Comparison of ENCODE assay signal across 8 cellular contexts in the genomic region with DNA sequence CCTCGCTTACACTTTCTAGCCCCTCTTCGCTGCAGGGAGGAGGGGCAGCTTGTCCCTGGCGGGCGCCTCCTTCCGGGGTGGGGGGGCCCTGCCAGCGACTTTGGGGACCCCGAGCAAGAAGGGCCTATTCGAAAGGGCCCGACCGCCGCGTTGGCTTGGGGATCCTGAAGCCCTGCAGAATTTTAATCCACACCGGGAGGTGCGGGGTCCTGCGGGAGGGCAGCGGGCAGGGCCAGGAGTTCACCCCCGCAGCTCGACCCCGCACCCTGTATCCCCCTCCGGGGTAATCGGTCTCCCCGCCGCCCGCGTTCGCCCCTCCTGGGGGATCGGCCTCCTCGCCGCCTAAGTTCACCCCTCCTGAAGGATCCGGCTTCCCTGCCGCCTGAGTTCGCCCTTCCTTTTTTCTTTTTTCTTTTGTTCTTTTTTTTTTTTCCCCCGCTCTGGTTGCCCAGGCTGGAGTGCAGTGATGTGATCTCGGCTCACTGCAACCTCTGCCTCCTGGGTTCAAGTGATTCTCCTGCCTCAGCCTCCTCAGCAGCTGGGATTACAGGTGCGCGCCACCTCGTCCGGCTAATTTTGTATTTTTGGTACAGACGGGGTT. TPM values are rescaled to one million over a fixed set of nuclear protein-coding genes. Genes with fewer than 3 reads are reported as not detected.
DNase-seq lines count a peak whose midpoint lies in the region; ATAC-seq and TF ChIP-seq lines count a peak whose summit lies in the region.

No MANE protein-coding gene starts in this region.

- H3K27ac ChIP-seq in 22Rv1 = peak overlapping the region; percentile 88
- H3K27ac ChIP-seq in HL-60 (replicated peaks) = peak overlapping the region; percentile 92

- no peaks in the 10 kb centered on the region for H3K27me3 Mint-ChIP-seq in MCF 10A (ENCODE audit: insufficient read depth, unreplicated experiment)

- POLR2A ChIA-PET in MCF 10A (lab: Yijun Ruan, JAX) = interaction anchor here (0.7 to 1.7 kb wide), 9 partner anchors 8 to 76 kb away, joined by 3 to 6 read pairs (median 3); no protein-coding TSS in a partner anchor

- ATAC-seq in mucosa of descending colon = no peak

- CTCF ChIA-PET in MCF 10A (lab: Yijun Ruan, JAX) = interaction anchor here (0.7 to 1.7 kb wide), 6 partner anchors 13 to 78 kb away, joined by 3 to 4 read pairs (median 3); no protein-coding TSS in a partner anchor

- no peak for TF ChIP-seq CTCF in 22Rv1 (IDR thresholded peaks at IDR 0.05)
- no peak for TF ChIP-seq CTCF in HL-60 (IDR thresholded peaks at IDR 0.05; ENCODE audit: insufficient read depth, low read length)
- TF ChIP-seq CTCF in MCF 10A (IDR thresholded peaks at IDR 0.05; ENCODE audit: unreplicated experiment) = no peak
- TF ChIP-seq CTCF in mucosa of descending colon (IDR thresholded peaks at IDR 0.05) = no peak

- no peaks in the 10 kb centered on the region for H3K36me3 ChIP-seq in mucosa of descending colon (ENCODE audit: low read depth)

- no peaks in the 10 kb centered on the region for H3K27me3 ChIP-seq in HL-60 (ENCODE audit: insufficient read depth, poor library complexity, severe bottlenecking)

- no peaks in the 10 kb centered on the region for H3K9me3 ChIP-seq in mucosa of descending colon

- DNase-seq in HL-60 (ENCODE audit: low read depth in 1 of 2, low spot score in 1 of 2) = no peak
- no peak for DNase-seq in MCF 10A (ENCODE audit: unreplicated experiment)
- DNase-seq in mucosa of descending colon = peak; percentile 43 to 77 (median 63)
- no peak for DNase-seq in posterior vena cava (ENCODE audit: low spot score)
- no peak for DNase-seq in NCI-H510A treated with DMSO at 0.1 percent for 48 hours (lab: John Stamatoyannopoulos, UW)
- no peak for DNase-seq in activated CD4-positive, alpha-beta T cell treated with anti-CD3 and anti-CD28 coated beads, Interleukin-2, amount 50 U/mL, for 4 hours
- DNase-seq in cerebellar cortex (ENCODE audit: low spot score) = no peak

- no peaks in the 10 kb centered on the region for H3K9me3 Mint-ChIP-seq in MCF 10A (ENCODE audit: unreplicated experiment)

- peak overlapping the region; percentile 92 for H3K27ac Mint-ChIP-seq in MCF 10A (ENCODE audit: low read depth, unreplicated experiment)

- peaks cover 25% of the 10 kb centered on the region for H3K4me1 ChIP-seq in mucosa of descending colon (ENCODE audit: low read depth)

- H3K36me3 Mint-ChIP-seq in MCF 10A (ENCODE audit: insufficient read depth, unreplicated experiment) = peaks cover 16% of the 10 kb centered on the region

- peaks cover 14% of the 10 kb centered on the region for H3K4me1 Mint-ChIP-seq in MCF 10A (ENCODE audit: insufficient read depth, unreplicated experiment)

- TSS peak; percentile 61 for BruUV-seq in MCF 10A (replicated peaks; lab: Mats Ljungman, UMichigan)

- intact Hi-C loops in MCF 10A (cut with micrococcal nuclease) (no loop called here), mucosa of descending colon (cut with DNase I, micrococcal nuclease) (no loop called here), posterior vena cava (cut with DNase I) (no loop called here)

- H3K4me3 Mint-ChIP-seq in MCF 10A (ENCODE audit: unreplicated experiment) = peak overlapping the region; percentile 96

- H3K4me3 ChIP-seq in HL-60 (replicated peaks; ENCODE audit: insufficient read depth, low read length) (peak overlapping the region; percentile 83), mucosa of descending colon (peak overlapping the region; percentile 46)

RNA-seq across cellular contexts. Expression of a gene that starts 0.7 kb away (rescaled TPM):
- total RNA-seq in MCF 10A (2022) = 40.9 and 47.2 TPM in 2 replicates
- 10 to 100 TPM; 39.8 to 76.8 (median 43.7) TPM for total RNA-seq in mucosa of descending colon
- total RNA-seq in posterior vena cava = 10 to 100 TPM; 55.8 to 57.1 TPM

RNA-seq across cellular contexts. Expression of a gene that starts 1.3 kb away (rescaled TPM):
- 3.1 and 5.3 TPM in 2 replicates for total RNA-seq in MCF 10A (2022)
- total RNA-seq in mucosa of descending colon = 1 to 10 TPM; 2.2 to 5.3 (median 3.4) TPM
- 1 to 10 TPM in 1 of 2 donors, under 1 TPM in 1; 0.90 to 2.4 TPM for total RNA-seq in posterior vena cava

RNA-seq across cellular contexts. Expression of a gene that starts 44.4 kb away (rescaled TPM):
- total RNA-seq in MCF 10A (2022) = 146 and 224 TPM in 2 replicates
- 100 to 1,000 TPM; 252 to 330 (median 304) TPM for total RNA-seq in mucosa of descending colon
- total RNA-seq in posterior vena cava = 100 to 1,000 TPM in 1 of 2 donors, 10 to 100 TPM in 1; 99.6 to 126 TPM

RNA-seq across cellular contexts. Expression of a gene that starts 55.9 kb away (rescaled TPM):
- 172 and 181 TPM in 2 replicates for total RNA-seq in MCF 10A (2022)
- 100 to 1,000 TPM; 103 to 120 (median 103) TPM for total RNA-seq in mucosa of descending colon
- 10 to 100 TPM; 73.9 to 93.3 TPM for total RNA-seq in posterior vena cava

Comparison
In these comparisons a context has a peak if more than half of its experiments do, and no peak if none do; other contexts are left out.
1. DNase-seq: peak in mucosa of descending colon (3 of 3); none in HL-60 (0 of 2), MCF 10A (single experiment), posterior vena cava (single experiment), NCI-H510A treated with DMSO at 0.1 percent for 48 hours (single experiment), activated CD4-positive, alpha-beta T cell treated with anti-CD3 and anti-CD28 coated beads, Interleukin-2, amount 50 U/mL, for 4 hours (0 of 2) and cerebellar cortex (single experiment).